ENCODE assay signal across 1 cellular context in the genomic region with DNA sequence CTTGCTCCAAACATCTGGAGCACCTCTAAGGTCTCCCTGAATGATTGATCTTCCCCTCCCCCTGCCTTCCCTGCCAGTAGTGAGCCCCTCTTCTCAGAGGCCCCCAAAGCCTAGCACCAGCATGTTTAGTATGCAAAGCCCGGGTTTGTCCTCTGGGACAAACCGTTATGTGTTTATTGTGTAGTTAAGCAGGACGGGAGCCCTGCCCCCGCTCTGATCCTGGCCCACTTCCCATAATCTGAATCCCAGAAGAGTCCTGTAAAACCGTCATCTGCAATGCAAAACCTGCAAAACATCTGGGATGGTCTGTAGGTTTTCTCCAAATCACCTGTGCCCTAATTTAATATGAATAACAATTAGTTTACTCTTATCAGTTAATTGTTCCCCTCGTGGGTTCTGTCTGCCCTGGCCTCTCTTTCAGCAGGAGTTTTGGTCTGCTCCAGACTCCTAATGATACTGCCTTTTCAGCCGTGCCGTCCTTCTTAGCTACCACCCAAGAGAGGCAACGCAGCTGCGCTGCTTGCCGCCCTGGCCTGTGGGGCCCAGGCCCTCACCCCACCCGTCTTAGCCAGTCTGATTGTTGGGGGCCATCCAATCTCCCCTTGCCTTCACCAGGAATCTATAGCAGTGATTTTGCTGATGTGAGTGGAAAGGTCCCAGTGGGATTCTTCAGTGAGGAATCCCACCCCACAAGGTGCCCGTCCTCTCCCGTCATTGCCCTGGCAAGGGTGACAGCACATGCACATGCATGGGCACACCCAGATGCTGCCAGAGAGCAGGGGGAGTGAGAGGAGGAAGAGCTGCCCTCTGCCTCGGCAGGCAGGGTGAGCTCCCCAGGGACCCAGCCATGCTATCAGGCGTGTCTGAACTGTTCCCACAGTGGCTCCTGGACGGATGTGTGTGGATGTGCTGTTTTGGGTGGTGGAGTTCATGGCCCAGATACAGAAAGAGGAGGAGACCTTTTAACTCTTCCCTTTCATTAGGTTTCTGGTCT.
TF ChIP-seq lines count a peak whose summit lies in the region.

No MANE protein-coding gene starts in this region.

TF ChIP-seq in GM23338, 12 proteins besides CTCF, POLR2A, EP300 and RAD21 (continued from another document):
- TF ChIP-seq, protein P1, sequence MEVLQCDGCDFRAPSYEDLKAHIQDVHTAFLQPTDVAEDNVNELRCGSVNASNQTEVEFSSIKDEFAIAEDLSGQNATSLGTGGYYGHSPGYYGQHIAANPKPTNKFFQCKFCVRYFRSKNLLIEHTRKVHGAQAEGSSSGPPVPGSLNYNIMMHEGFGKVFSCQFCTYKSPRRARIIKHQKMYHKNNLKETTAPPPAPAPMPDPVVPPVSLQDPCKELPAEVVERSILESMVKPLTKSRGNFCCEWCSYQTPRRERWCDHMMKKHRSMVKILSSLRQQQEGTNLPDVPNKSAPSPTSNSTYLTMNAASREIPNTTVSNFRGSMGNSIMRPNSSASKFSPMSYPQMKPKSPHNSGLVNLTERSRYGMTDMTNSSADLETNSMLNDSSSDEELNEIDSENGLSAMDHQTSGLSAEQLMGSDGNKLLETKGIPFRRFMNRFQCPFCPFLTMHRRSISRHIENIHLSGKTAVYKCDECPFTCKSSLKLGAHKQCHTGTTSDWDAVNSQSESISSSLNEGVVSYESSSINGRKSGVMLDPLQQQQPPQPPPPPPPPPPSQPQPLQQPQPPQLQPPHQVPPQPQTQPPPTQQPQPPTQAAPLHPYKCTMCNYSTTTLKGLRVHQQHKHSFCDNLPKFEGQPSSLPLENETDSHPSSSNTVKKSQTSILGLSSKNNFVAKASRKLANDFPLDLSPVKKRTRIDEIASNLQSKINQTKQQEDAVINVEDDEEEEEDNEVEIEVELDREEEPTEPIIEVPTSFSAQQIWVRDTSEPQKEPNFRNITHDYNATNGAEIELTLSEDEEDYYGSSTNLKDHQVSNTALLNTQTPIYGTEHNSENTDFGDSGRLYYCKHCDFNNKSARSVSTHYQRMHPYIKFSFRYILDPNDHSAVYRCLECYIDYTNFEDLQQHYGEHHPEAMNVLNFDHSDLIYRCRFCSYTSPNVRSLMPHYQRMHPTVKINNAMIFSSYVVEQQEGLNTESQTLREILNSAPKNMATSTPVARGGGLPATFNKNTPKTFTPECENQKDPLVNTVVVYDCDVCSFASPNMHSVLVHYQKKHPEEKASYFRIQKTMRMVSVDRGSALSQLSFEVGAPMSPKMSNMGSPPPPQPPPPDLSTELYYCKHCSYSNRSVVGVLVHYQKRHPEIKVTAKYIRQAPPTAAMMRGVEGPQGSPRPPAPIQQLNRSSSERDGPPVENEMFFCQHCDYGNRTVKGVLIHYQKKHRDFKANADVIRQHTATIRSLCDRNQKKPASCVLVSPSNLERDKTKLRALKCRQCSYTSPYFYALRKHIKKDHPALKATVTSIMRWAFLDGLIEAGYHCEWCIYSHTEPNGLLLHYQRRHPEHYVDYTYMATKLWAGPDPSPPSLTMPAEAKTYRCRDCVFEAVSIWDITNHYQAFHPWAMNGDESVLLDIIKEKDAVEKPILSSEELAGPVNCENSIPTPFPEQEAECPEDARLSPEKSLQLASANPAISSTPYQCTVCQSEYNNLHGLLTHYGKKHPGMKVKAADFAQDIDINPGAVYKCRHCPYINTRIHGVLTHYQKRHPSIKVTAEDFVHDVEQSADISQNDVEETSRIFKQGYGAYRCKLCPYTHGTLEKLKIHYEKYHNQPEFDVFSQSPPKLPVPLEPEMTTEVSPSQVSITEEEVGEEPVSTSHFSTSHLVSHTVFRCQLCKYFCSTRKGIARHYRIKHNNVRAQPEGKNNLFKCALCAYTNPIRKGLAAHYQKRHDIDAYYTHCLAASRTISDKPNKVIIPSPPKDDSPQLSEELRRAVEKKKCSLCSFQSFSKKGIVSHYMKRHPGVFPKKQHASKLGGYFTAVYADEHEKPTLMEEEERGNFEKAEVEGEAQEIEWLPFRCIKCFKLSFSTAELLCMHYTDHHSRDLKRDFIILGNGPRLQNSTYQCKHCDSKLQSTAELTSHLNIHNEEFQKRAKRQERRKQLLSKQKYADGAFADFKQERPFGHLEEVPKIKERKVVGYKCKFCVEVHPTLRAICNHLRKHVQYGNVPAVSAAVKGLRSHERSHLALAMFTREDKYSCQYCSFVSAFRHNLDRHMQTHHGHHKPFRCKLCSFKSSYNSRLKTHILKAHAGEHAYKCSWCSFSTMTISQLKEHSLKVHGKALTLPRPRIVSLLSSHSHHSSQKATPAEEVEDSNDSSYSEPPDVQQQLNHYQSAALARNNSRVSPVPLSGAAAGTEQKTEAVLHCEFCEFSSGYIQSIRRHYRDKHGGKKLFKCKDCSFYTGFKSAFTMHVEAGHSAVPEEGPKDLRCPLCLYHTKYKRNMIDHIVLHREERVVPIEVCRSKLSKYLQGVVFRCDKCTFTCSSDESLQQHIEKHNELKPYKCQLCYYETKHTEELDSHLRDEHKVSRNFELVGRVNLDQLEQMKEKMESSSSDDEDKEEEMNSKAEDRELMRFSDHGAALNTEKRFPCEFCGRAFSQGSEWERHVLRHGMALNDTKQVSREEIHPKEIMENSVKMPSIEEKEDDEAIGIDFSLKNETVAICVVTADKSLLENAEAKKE (CRISPR knock-in tag; IDR thresholded peaks at IDR 0.05), result no peak
- TF ChIP-seq JUNB (IDR thresholded peaks at IDR 0.05; ENCODE audit: unreplicated experiment), result no peak
